In genomic region chr10:74825371-74826141, GRCh38 we compare ENCODE assay signal across 1 cellular context.
TF ChIP-seq lines count a peak whose summit lies in the region.

No MANE protein-coding gene starts in this region.

TF ChIP-seq in GM12878, 131 proteins besides CTCF, POLR2A, EP300 and RAD21 (continued from another document and continues in another):
- TF ChIP-seq IRF3 (IDR thresholded peaks at IDR 0.05) (no peak), JUND (IDR thresholded peaks at IDR 0.05; ENCODE audit: low read depth, low read length) (no peak), NRF1 (conservative IDR thresholded peaks at IDR 0.05; ENCODE audit: low read depth, low read length) (no peak), E4F1 (IDR thresholded peaks at IDR 0.05; ENCODE audit: borderline replicate concordance, partially characterized antibody) (no peak), PRDM15 (CRISPR knock-in tag; IDR thresholded peaks at IDR 0.05) (no peak), MTA3 (IDR thresholded peaks at IDR 0.05; ENCODE audit: borderline replicate concordance, low read length) (no peak), NFXL1 (IDR thresholded peaks at IDR 0.05; ENCODE audit: borderline replicate concordance) (no peak), PAX8 (IDR thresholded peaks at IDR 0.05) (no peak), SMAD5 (IDR thresholded peaks at IDR 0.05; ENCODE audit: low read depth) (0 out of 2 replicates have a peak, but pooled peaks have one; percentile 46), EED (IDR thresholded peaks at IDR 0.05; ENCODE audit: low read depth) (peak; percentile 48; the same call in 1 of the 2 replicates), CEBPB (IDR thresholded peaks at IDR 0.05; ENCODE audit: borderline replicate concordance in 1 of 2, low read depth in 2 of 2, low read length in 2 of 2) (no peak), ZNF207 (IDR thresholded peaks at IDR 0.05; ENCODE audit: borderline replicate concordance) (no peak), CUX1 (IDR thresholded peaks at IDR 0.05; ENCODE audit: insufficient replicate concordance, low read depth, low read length) (no peak), MYB (IDR thresholded peaks at IDR 0.05; ENCODE audit: borderline replicate concordance, low read depth, low read length) (no peak), ZNF24 (IDR thresholded peaks at IDR 0.05) (no peak), SMC3 (IDR thresholded peaks at IDR 0.05; ENCODE audit: borderline replicate concordance, low read length) (no peak), ZZZ3 (IDR thresholded peaks at IDR 0.05; ENCODE audit: control insufficient read depth, insufficient read length, low read depth) (no peak), SMARCA5 (IDR thresholded peaks at IDR 0.05) (no peak), NR2F1 (conservative IDR thresholded peaks at IDR 0.05) (no peak), NFYA (IDR thresholded peaks at IDR 0.05; ENCODE audit: borderline replicate concordance, low read depth, low read length) (no peak), NFIC (IDR thresholded peaks at IDR 0.05; ENCODE audit: low read depth, low read length) (no peak), ATF3 (IDR thresholded peaks at IDR 0.05; ENCODE audit: borderline replicate concordance, extremely low read depth, low read depth, low read length) (no peak), BRCA1 (IDR thresholded peaks at IDR 0.05; ENCODE audit: low read depth, low read length) (no peak), ZNF592 (IDR thresholded peaks at IDR 0.05) (no peak), FOS (IDR thresholded peaks at IDR 0.05; ENCODE audit: borderline replicate concordance, extremely low read depth, insufficient read length) (no peak), TAF1 (IDR thresholded peaks at IDR 0.05; ENCODE audit: borderline replicate concordance, low read depth, low read length) (0 out of 2 replicates have a peak, but pooled peaks have one; percentile 26), CBX5 (IDR thresholded peaks at IDR 0.05; ENCODE audit: low read depth) (peak; percentile 73; the same call in 1 of the 2 replicates), ZSCAN29 (IDR thresholded peaks at IDR 0.05) (no peak), KDM1A (IDR thresholded peaks at IDR 0.05; ENCODE audit: borderline replicate concordance) (no peak), LARP7 (IDR thresholded peaks at IDR 0.05) (peak; percentile 23; the same call in 1 of the 2 replicates), HDAC2 (IDR thresholded peaks at IDR 0.05) (no peak), MEF2B (IDR thresholded peaks at IDR 0.05; ENCODE audit: partially characterized antibody, poor library complexity, severe bottlenecking) (peak; percentile 23), BMI1 (IDR thresholded peaks at IDR 0.05; ENCODE audit: borderline replicate concordance) (no peak), ZBTB33 (IDR thresholded peaks at IDR 0.05) (no peak), CHD2 (IDR thresholded peaks at IDR 0.05; ENCODE audit: borderline replicate concordance, low read depth, low read length) (no peak), RAD51 (IDR thresholded peaks at IDR 0.05) (no peak), FOXM1 (IDR thresholded peaks at IDR 0.05; ENCODE audit: low read depth, low read length) (no peak), PBX3 (IDR thresholded peaks at IDR 0.05; ENCODE audit: insufficient replicate concordance, low read depth, low read length) (no peak), YBX1 (IDR thresholded peaks at IDR 0.05) (no peak), SMAD1 (IDR thresholded peaks at IDR 0.05; ENCODE audit: low read depth, partially characterized antibody) (no peak)
